ENCODE assay signal across 28 cellular contexts in genomic region chr2:3429068-3429610, GRCh38. TPM values are rescaled to one million over a fixed set of nuclear protein-coding genes. Genes with fewer than 3 reads are reported as not detected.
DNase-seq lines count a peak whose midpoint lies in the region; ATAC-seq and TF ChIP-seq lines count a peak whose summit lies in the region.
"Had no signal": no experiment of that assay in that cellular context is flagged by ENCODE, and none has a peak within 500 bp of the region (broad histone marks: within the 10 kb centered on the region; RNA-seq: fewer than 3 reads in every experiment).

No MANE protein-coding gene starts in this region.

- H3K4me3 Mint-ChIP-seq in nephron progenitor cell, result no peak overlapping the region
- H3K4me3 Mint-ChIP-seq: activated CD4-positive, alpha-beta memory T cell treated with anti-CD3 and anti-CD28 coated beads for 36 hours; dendritic cell treated with granulocyte-macrophage colony-stimulating factor and Interleukin-4, amounts not matched to agents 40 ng/mL and 50 ng/mL, for 4 days; immature natural killer cell; mesothelial cell of epicardium; naive thymus-derived CD4-positive, alpha-beta T cell had no signal

- H3K4me1 Mint-ChIP-seq in nephron progenitor cell, result peaks cover 11% of the 10 kb centered on the region

- H3K27ac ChIP-seq in right atrium auricular region (peak overlapping the region in 1 of 2 donors; percentile 30), RWPE1 (peak overlapping the region; percentile 23; the same call in 1 of the 2 replicates)
- H3K27ac ChIP-seq: breast epithelium, esophagus squamous epithelium, gastroesophageal sphincter, left lung had no signal

- peak overlapping the region; percentile 88 for H3K27ac Mint-ChIP-seq in nephron progenitor cell
- H3K27ac Mint-ChIP-seq: activated CD4-positive, alpha-beta memory T cell treated with anti-CD3 and anti-CD28 coated beads for 36 hours; dendritic cell treated with granulocyte-macrophage colony-stimulating factor and Interleukin-4, amounts not matched to agents 40 ng/mL and 50 ng/mL, for 4 days; mesothelial cell of epicardium had no signal

- POLR2A ChIA-PET in RWPE1 (lab: Yijun Ruan, JAX; ENCODE audit: low non-redundant PET), result no interaction called here

- CTCF ChIA-PET in RWPE1 (lab: Yijun Ruan, JAX), result no interaction called here

- no peaks in the 10 kb centered on the region for H3K9me3 ChIP-seq in right atrium auricular region
- H3K9me3 ChIP-seq: breast epithelium, esophagus squamous epithelium, gastroesophageal sphincter, left lung, SK-N-SH had no signal

- peaks cover 56% of the 10 kb centered on the region for H3K36me3 Mint-ChIP-seq in nephron progenitor cell (ENCODE audit: low read depth)

- no peak for DNase-seq in left cardiac atrium
- no peak for DNase-seq in right atrium auricular region (ENCODE audit: low spot score)
- no peak for DNase-seq in RWPE1 (ENCODE audit: low spot score)
- DNase-seq in cardiac fibroblast (ENCODE audit: low read depth in 2 of 2), result peak; percentile 47 to 52
- DNase-seq in nephron progenitor cell, result no peak
- DNase-seq in activated CD4-positive, CD25-positive, alpha-beta regulatory T cell (lab: John Stamatoyannopoulos, UW), result no peak
- DNase-seq in T-helper 9 cell, result no peak
- DNase-seq: activated CD4-positive, alpha-beta memory T cell treated with anti-CD3 and anti-CD28 coated beads for 36 hours; activated gamma-delta T cell; COR-L47; DMS53; esophagus squamous epithelium; hippocampal formation; immature natural killer cell; left lung; naive thymus-derived CD4-positive, alpha-beta T cell; NCI-H1436; NCI-H345; NCI-H748 treated with DMSO at 0.1 percent for 48 hours; RPMI8226; SK-N-SH; stimulated activated CD4-positive, alpha-beta T cell treated with anti-CD3 and anti-CD28 coated beads, Interleukin-1b, Interleukin-23, amount 100 ng/mL, for 48 hours had no signal

- H3K4me1 ChIP-seq in right atrium auricular region, result peaks cover 0 to 23% of the 10 kb centered on the region in 2 donors
- H3K4me1 ChIP-seq: breast epithelium, esophagus squamous epithelium, left lung had no signal

- intact Hi-C loops in left cardiac atrium (cut with DNase I), result loop anchor here in 1 of 2 donors (5.0 kb wide), 1 partner anchor 33 kb away; no protein-coding TSS in a partner anchor

- no peak for TF ChIP-seq CTCF in right atrium auricular region (IDR thresholded peaks at IDR 0.05)
- no peak for TF ChIP-seq CTCF in RWPE1 (conservative IDR thresholded peaks at IDR 0.05; ENCODE audit: low read depth)
- TF ChIP-seq CTCF in cardiac fibroblast (IDR thresholded peaks at IDR 0.05; ENCODE audit: low read depth, low read length), result no peak
- TF ChIP-seq CTCF in nephron progenitor cell (IDR thresholded peaks at IDR 0.05), result no peak

- no peaks in the 10 kb centered on the region for H3K27me3 ChIP-seq in right atrium auricular region
- H3K27me3 ChIP-seq: breast epithelium, esophagus squamous epithelium, gastroesophageal sphincter, left lung had no signal

- ATAC-seq in left cardiac atrium, result peak; percentile 41 to 48
- no peak for ATAC-seq in activated CD4-positive, CD25-positive, alpha-beta regulatory T cell treated with anti-CD3 and anti-CD28 coated beads, Interleukin-2, amount 50 U/mL, for 24 hours
- ATAC-seq: gastroesophageal sphincter; left lung; naive thymus-derived CD4-positive, alpha-beta T cell had no signal

- H3K9me3 Mint-ChIP-seq in nephron progenitor cell, result no peaks in the 10 kb centered on the region
- H3K9me3 Mint-ChIP-seq: activated CD4-positive, alpha-beta memory T cell treated with anti-CD3 and anti-CD28 coated beads for 36 hours; dendritic cell treated with granulocyte-macrophage colony-stimulating factor and Interleukin-4, amounts not matched to agents 40 ng/mL and 50 ng/mL, for 4 days; immature natural killer cell; mesothelial cell of epicardium; naive thymus-derived CD4-positive, alpha-beta T cell had no signal

- no peaks in the 10 kb centered on the region for H3K27me3 Mint-ChIP-seq in nephron progenitor cell (ENCODE audit: low read depth, poor library complexity)
- H3K27me3 Mint-ChIP-seq: activated CD4-positive, alpha-beta memory T cell treated with anti-CD3 and anti-CD28 coated beads for 36 hours; dendritic cell treated with granulocyte-macrophage colony-stimulating factor and Interleukin-4, amounts not matched to agents 40 ng/mL and 50 ng/mL, for 4 days; naive thymus-derived CD4-positive, alpha-beta T cell had no signal

- H3K4me3 ChIP-seq in right atrium auricular region (no peak overlapping the region), cardiac fibroblast (replicated peaks in 1 of 2; ENCODE audit: low read depth in 2 of 2, low read length in 2 of 2) (no peak overlapping the region)
- H3K4me3 ChIP-seq: breast epithelium, esophagus squamous epithelium, gastroesophageal sphincter, left lung, smooth muscle cell had no signal

- H3K36me3 ChIP-seq in right atrium auricular region, result peaks cover 34% of the 10 kb centered on the region

RNA-seq across cellular contexts. Expression of gene TRAPPC12, which starts 49.6 kb away (rescaled TPM):
- 10 to 100 TPM; 76.2 to 86.3 TPM for total RNA-seq in left cardiac atrium
- 10 to 100 TPM; 69.5 to 73.2 TPM for total RNA-seq in right atrium auricular region

RNA-seq across cellular contexts. Expression of gene EIPR1, which starts 51.5 kb away (rescaled TPM):
- total RNA-seq in left cardiac atrium (10 to 100 TPM; 11.0 to 11.4 TPM), right atrium auricular region (10 to 100 TPM; 13.2 to 13.6 TPM)

Comparison
In these comparisons a context has a peak if more than half of its experiments do, and no peak if none do; other contexts are left out.
1. ATAC-seq: peak in left cardiac atrium (2 of 2); none in activated CD4-positive, CD25-positive, alpha-beta regulatory T cell treated with anti-CD3 and anti-CD28 coated beads, Interleukin-2, amount 50 U/mL, for 24 hours (0 of 2).
2. DNase-seq: peak in cardiac fibroblast (2 of 2); none in left cardiac atrium (single experiment), right atrium auricular region (single experiment), RWPE1 (single experiment), nephron progenitor cell (single experiment), activated CD4-positive, CD25-positive, alpha-beta regulatory T cell (0 of 4) and T-helper 9 cell (single experiment).